1 cellular context compared by ENCODE assay signal in the genomic region with DNA sequence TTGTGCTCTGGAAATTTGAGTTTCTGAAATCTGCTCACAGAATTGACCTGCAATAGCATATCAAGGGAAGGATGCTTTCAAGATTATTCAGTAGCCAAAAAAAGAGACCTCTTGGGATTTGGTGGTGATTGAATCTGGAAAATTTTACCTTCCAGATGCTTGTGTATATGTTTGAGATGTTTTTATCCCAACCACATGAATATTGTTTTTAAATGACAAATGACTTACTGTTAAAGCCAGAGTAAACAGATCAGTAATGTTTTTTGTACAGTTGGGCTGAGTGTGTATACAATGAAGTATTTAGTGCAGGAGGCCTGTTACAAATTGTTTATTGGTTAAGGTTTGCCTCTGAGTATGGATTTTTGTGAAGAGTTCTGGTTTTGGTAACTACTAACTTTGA.
TF ChIP-seq lines count a peak whose summit lies in the region.

No MANE protein-coding gene starts in this region.

TF ChIP-seq in IMR-90, 13 proteins besides CTCF, POLR2A, EP300 and RAD21 (continued from another document):
- TF ChIP-seq, protein P1, sequence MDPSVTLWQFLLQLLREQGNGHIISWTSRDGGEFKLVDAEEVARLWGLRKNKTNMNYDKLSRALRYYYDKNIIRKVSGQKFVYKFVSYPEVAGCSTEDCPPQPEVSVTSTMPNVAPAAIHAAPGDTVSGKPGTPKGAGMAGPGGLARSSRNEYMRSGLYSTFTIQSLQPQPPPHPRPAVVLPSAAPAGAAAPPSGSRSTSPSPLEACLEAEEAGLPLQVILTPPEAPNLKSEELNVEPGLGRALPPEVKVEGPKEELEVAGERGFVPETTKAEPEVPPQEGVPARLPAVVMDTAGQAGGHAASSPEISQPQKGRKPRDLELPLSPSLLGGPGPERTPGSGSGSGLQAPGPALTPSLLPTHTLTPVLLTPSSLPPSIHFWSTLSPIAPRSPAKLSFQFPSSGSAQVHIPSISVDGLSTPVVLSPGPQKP (IDR thresholded peaks at IDR 0.05; ENCODE audit: borderline replicate concordance, low read depth, low read length), result no peak
- TF ChIP-seq RCOR1 (IDR thresholded peaks at IDR 0.05; ENCODE audit: insufficient replicate concordance, low read length) (no peak), RFX5 (IDR thresholded peaks at IDR 0.05; ENCODE audit: low read depth, low read length) (no peak), CEBPB (IDR thresholded peaks at IDR 0.05; ENCODE audit: low read depth, low read length) (no peak), FOS (IDR thresholded peaks at IDR 0.05; ENCODE audit: low read depth, low read length) (no peak), CHD1 (IDR thresholded peaks at IDR 0.05; ENCODE audit: low read depth, low read length) (no peak), BHLHE40 (IDR thresholded peaks at IDR 0.05; ENCODE audit: low read depth, low read length) (no peak), NFE2L2 (IDR thresholded peaks at IDR 0.05; ENCODE audit: low read depth, low read length) (no peak), SMC3 (IDR thresholded peaks at IDR 0.05; ENCODE audit: low read depth, low read length) (no peak), MAFK (IDR thresholded peaks at IDR 0.05; ENCODE audit: low read depth, low read length) (no peak)
- TF ChIP-seq, protein P2, sequence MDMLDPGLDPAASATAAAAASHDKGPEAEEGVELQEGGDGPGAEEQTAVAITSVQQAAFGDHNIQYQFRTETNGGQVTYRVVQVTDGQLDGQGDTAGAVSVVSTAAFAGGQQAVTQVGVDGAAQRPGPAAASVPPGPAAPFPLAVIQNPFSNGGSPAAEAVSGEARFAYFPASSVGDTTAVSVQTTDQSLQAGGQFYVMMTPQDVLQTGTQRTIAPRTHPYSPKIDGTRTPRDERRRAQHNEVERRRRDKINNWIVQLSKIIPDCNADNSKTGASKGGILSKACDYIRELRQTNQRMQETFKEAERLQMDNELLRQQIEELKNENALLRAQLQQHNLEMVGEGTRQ (IDR thresholded peaks at IDR 0.05; ENCODE audit: low read depth, low read length), result no peak
